1 cellular context compared by ENCODE assay signal in genomic region chr13:39601636-39602035, GRCh38.
TF ChIP-seq lines count a peak whose summit lies in the region.

No MANE protein-coding gene starts in this region.

TF ChIP-seq in endothelial cell of umbilical vein, 7 proteins besides CTCF, POLR2A, EP300 and RAD21 (continued from another document):
- TF ChIP-seq POLR2AphosphoS5 (IDR thresholded peaks at IDR 0.05; ENCODE audit: insufficient read depth, low read depth, low read length), result no peak
- TF ChIP-seq FOS (IDR thresholded peaks at IDR 0.05; ENCODE audit: borderline replicate concordance, insufficient read depth, low read length), result no peak
- TF ChIP-seq MAX (IDR thresholded peaks at IDR 0.05; ENCODE audit: insufficient read depth, insufficient read length), result no peak
- no peak for TF ChIP-seq MYC (IDR thresholded peaks at IDR 0.05; ENCODE audit: low read depth, low read length)
- TF ChIP-seq GATA2 (IDR thresholded peaks at IDR 0.05; ENCODE audit: insufficient read depth, insufficient read length, low read depth, low read length), result no peak
TF ChIP-seq in endothelial cell of umbilical vein: peak in this region for 0.
